ENCODE assay signal across 9 cellular contexts in genomic region chr5:123089572-123089970, GRCh38. TPM values are rescaled to one million over a fixed set of nuclear protein-coding genes. Genes with fewer than 3 reads are reported as not detected.
DNase-seq lines count a peak whose midpoint lies in the region; ATAC-seq and TF ChIP-seq lines count a peak whose summit lies in the region.
"Had no signal": no experiment of that assay in that cellular context is flagged by ENCODE, and none has a peak within 500 bp of the region (broad histone marks: within the 10 kb centered on the region; RNA-seq: fewer than 3 reads in every experiment).

No MANE protein-coding gene starts in this region.

- peaks cover 92% of the 10 kb centered on the region for H3K27me3 Mint-ChIP-seq in dendritic cell treated with granulocyte-macrophage colony-stimulating factor and Interleukin-4, amounts not matched to agents 40 ng/mL and 50 ng/mL, for 4 days

- no peak overlapping the region for H4K8ac ChIP-seq in mesenchymal stem cell (ENCODE audit: low read length)

- H3K27ac Mint-ChIP-seq in dendritic cell treated with granulocyte-macrophage colony-stimulating factor and Interleukin-4, amounts not matched to agents 40 ng/mL and 50 ng/mL, for 4 days = no peak overlapping the region

- no peak overlapping the region for H2BK12ac ChIP-seq in mesenchymal stem cell (ENCODE audit: low read length in 2 of 2)

- POLR2A ChIA-PET in A673 (lab: Charles Lee; ENCODE audit: low non-redundant PET) = no interaction called here

- H3K18ac ChIP-seq in mesenchymal stem cell (ENCODE audit: low read depth in 1 of 2, low read length in 2 of 2) = peak overlapping the region in 1 of 2 experiments; percentile 43

- no TSS peak for BruUV-seq in A673 (replicated peaks; lab: Mats Ljungman, UMichigan)

- ATAC-seq in HG02981 (IDR thresholded peaks at IDR 0.05; ENCODE audit: unreplicated experiment) = peak; percentile 5

- no peak overlapping the region for H2BK15ac ChIP-seq in mesenchymal stem cell (ENCODE audit: low read depth, poor library complexity, severe bottlenecking)

- no peak overlapping the region for H2BK120ac ChIP-seq in mesenchymal stem cell (ENCODE audit: low read depth, low read length)

- H3K4me1 ChIP-seq in A673 (ENCODE audit: insufficient read depth, low read length, poor library complexity, severe bottlenecking) = peaks cover 5% of the 10 kb centered on the region
- H3K4me1 ChIP-seq in mesenchymal stem cell (ENCODE audit: control insufficient read depth, insufficient read depth, low read depth, low read length) = peaks cover 37% of the 10 kb centered on the region

- no peaks in the 10 kb centered on the region for H3K9me3 ChIP-seq in A673 (ENCODE audit: low read depth, low read length, poor library complexity, severe bottlenecking)
- H3K9me3 ChIP-seq in mesenchymal stem cell (ENCODE audit: control insufficient read depth, low read length) = no peaks in the 10 kb centered on the region

- H3K36me3 ChIP-seq in A673 (ENCODE audit: insufficient read depth, low read length, poor library complexity, severe bottlenecking) (no peaks in the 10 kb centered on the region), mesenchymal stem cell (ENCODE audit: control insufficient read depth in 1 of 2, insufficient read depth in 2 of 2, low read depth in 1 of 2, low read length in 2 of 2) (no peaks in the 10 kb centered on the region)

- no peak overlapping the region for H2AK5ac ChIP-seq in mesenchymal stem cell (ENCODE audit: low read length, severe bottlenecking)

- H3K9ac ChIP-seq in mesenchymal stem cell (ENCODE audit: low read length) = peak overlapping the region; percentile 26

- H3K4me3 ChIP-seq in A673 (ENCODE audit: low read depth, low read length, poor library complexity, severe bottlenecking) = peak overlapping the region; percentile 38
- peak overlapping the region; percentile 50 to 79 for H3K4me3 ChIP-seq in mesenchymal stem cell (ENCODE audit: insufficient read depth in 1 of 2, low read depth in 1 of 2, low read length in 2 of 2)
- H3K4me3 ChIP-seq: GM12878 had no signal

- no peaks in the 10 kb centered on the region for H3K79me1 ChIP-seq in mesenchymal stem cell (replicated peaks; ENCODE audit: low read length, poor library complexity, severe bottlenecking)

- peak overlapping the region in 1 of 2 experiments; percentile 32 for H3K14ac ChIP-seq in mesenchymal stem cell (ENCODE audit: low read length in 2 of 2)

- no peak overlapping the region for H3K27ac ChIP-seq in A673 (ENCODE audit: low read depth, low read length, poor library complexity, severe bottlenecking)
- no peak overlapping the region for H3K27ac ChIP-seq in mesenchymal stem cell (ENCODE audit: low read length, poor library complexity, severe bottlenecking)

- DNase-seq in A673 (ENCODE audit: low spot score) (no peak), mesenchymal stem cell (peak; percentile 44), foreskin melanocyte (no peak), C1 segment of cervical spinal cord (lab: John Stamatoyannopoulos, UW) (no peak), NCI-H1048 (lab: John Stamatoyannopoulos, UW) (no peak)
- DNase-seq in activated T-cell treated with anti-CD3 and anti-CD28 coated beads, Interleukin-2, amount 50 U/mL, for 1 hour = no peak

- H3K23ac ChIP-seq in mesenchymal stem cell (ENCODE audit: low read length in 2 of 2) = no peak overlapping the region

- H3K4me1 Mint-ChIP-seq in dendritic cell treated with granulocyte-macrophage colony-stimulating factor and Interleukin-4, amounts not matched to agents 40 ng/mL and 50 ng/mL, for 4 days (ENCODE audit: low read depth) = peaks cover 34% of the 10 kb centered on the region

- peaks cover 99% of the 10 kb centered on the region for H3K27me3 ChIP-seq in A673 (replicated peaks; ENCODE audit: insufficient read depth, low read depth, low read length, poor library complexity)
- peaks cover 63 to 95% of the 10 kb centered on the region in 2 experiments for H3K27me3 ChIP-seq in mesenchymal stem cell (ENCODE audit: control insufficient read depth in 1 of 2, insufficient read depth in 1 of 2, low read length in 2 of 2)

- H3K4me2 ChIP-seq in mesenchymal stem cell (ENCODE audit: low read length, poor library complexity, severe bottlenecking) = peak overlapping the region; percentile 84

- H3K9me3 Mint-ChIP-seq in dendritic cell treated with granulocyte-macrophage colony-stimulating factor and Interleukin-4, amounts not matched to agents 40 ng/mL and 50 ng/mL, for 4 days = no peaks in the 10 kb centered on the region

- no peak overlapping the region for H3K4ac ChIP-seq in mesenchymal stem cell (ENCODE audit: low read depth in 1 of 2, low read length in 2 of 2)

- under 1% methylated on average over 38 of the region's 41 CpGs for WGBS in mesenchymal stem cell

- no peak for TF ChIP-seq CTCF in A673 (conservative IDR thresholded peaks at IDR 0.05; ENCODE audit: low read depth, low read length)

- H2AFZ ChIP-seq in mesenchymal stem cell (ENCODE audit: low read depth, low read length) = peak overlapping the region; percentile 55

- H4K91ac ChIP-seq in mesenchymal stem cell (ENCODE audit: low read length) = no peak overlapping the region

- CTCF ChIA-PET in A673 (lab: Charles Lee) = no interaction called here

- no peaks in the 10 kb centered on the region for H3K36me3 Mint-ChIP-seq in dendritic cell treated with granulocyte-macrophage colony-stimulating factor and Interleukin-4, amounts not matched to agents 40 ng/mL and 50 ng/mL, for 4 days (ENCODE audit: low read depth)

- intact Hi-C loops in A673 (cut with micrococcal nuclease; ENCODE audit: unreplicated experiment) = loop anchor here (5.0 kb wide), 1 partner anchor 192 kb away; no protein-coding TSS in a partner anchor
- intact Hi-C loops in dendritic cell treated with granulocyte-macrophage colony-stimulating factor and Interleukin-4, amounts not matched to agents 40 ng/mL and 50 ng/mL, for 4 days (cut with micrococcal nuclease) = no loop called here

- H2BK5ac ChIP-seq in mesenchymal stem cell (ENCODE audit: low read depth, low read length, poor library complexity, severe bottlenecking) = no peak overlapping the region

- peak overlapping the region; percentile 67 for H3K4me3 Mint-ChIP-seq in dendritic cell treated with granulocyte-macrophage colony-stimulating factor and Interleukin-4, amounts not matched to agents 40 ng/mL and 50 ng/mL, for 4 days

RNA-seq across cellular contexts. Expression of gene PRDM6, which starts 0.5 kb away (rescaled TPM):
- total RNA-seq in A673 (2021) = not detected in 2 replicates
- 0.21 TPM for polyA plus RNA-seq in mesenchymal stem cell (2013, experiment 1 of 2)
- polyA plus RNA-seq in mesenchymal stem cell (2013, experiment 2 of 2) = 0.15 TPM
- total RNA-seq: GM12878 had no signal
- polyA plus RNA-seq: GM12878 had no signal

RNA-seq across cellular contexts. Expression of gene PPIC, which starts 53.0 kb away (rescaled TPM):
- not detected in 2 replicates for total RNA-seq in A673 (2021)
- polyA plus RNA-seq in mesenchymal stem cell (2013, experiment 1 of 2) = 51.4 TPM
- 54.3 TPM for polyA plus RNA-seq in mesenchymal stem cell (2013, experiment 2 of 2)
